7 cellular contexts compared by ENCODE assay signal in the genomic region with DNA sequence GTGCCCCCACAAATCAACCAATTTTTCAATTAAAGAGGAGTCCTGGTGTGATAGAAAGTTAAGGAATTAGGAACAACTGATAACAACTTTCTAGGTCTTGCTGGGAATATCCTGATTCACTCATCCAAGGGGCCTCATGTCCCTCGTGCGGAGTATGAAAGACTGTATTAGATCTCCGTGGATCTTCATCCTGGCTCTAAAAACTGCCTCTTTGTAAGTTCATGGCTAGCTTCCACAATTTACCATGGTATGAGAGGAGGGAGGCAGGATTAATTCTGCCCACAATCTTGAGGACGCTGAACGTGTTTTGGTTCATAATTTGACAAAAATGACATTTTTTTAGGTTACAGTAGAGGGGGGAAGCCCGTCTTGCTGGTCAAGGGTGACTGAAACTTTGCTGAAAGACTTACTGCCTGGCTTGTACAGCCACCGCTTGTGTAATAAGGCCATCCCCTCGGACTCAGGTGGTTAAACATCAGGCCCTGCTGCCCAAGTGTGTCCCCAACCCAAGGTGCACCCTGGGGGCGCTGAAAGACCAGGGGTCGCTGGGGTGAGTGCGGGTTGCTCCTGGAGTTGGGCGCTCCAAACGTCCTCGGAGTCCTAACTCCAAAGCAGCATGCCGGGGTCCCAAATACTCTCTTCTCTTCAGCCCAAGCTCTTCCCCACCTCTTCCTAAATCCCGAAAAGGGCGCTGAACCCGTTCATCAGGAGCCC. TPM values are rescaled to one million over a fixed set of nuclear protein-coding genes. Genes with fewer than 3 reads are reported as not detected.
DNase-seq lines count a peak whose midpoint lies in the region; ATAC-seq, FAIRE-seq and TF ChIP-seq lines count a peak whose summit lies in the region.

No MANE protein-coding gene starts in this region.

- peak overlapping the region; percentile 58 for H3K9ac ChIP-seq in endocrine pancreas (ENCODE audit: control insufficient read depth, insufficient read depth, low read length)

- WGBS in suprapubic skin = 5% methylated on average over 15 of the region's 18 CpGs

- no peaks in the 10 kb centered on the region for H3K36me3 ChIP-seq in endocrine pancreas (ENCODE audit: control insufficient read depth, insufficient read depth, low read length)
- H3K36me3 ChIP-seq in suprapubic skin = no peaks in the 10 kb centered on the region

- no peak for FAIRE-seq in GM12891 (lab: Jason Lieb, UNC)

- peak overlapping the region; percentile 86 for H3K4me3 Mint-ChIP-seq in memory B cell

- no peaks in the 10 kb centered on the region for H3K9me3 ChIP-seq in endocrine pancreas (ENCODE audit: control insufficient read depth, low read length)
- H3K9me3 ChIP-seq in suprapubic skin = no peaks in the 10 kb centered on the region

- peak overlapping the region; percentile 73 for H3K4me3 ChIP-seq in endocrine pancreas (ENCODE audit: control insufficient read depth, insufficient read depth, low read length)
- H3K4me3 ChIP-seq in suprapubic skin = peak overlapping the region; percentile 94

- peaks cover 1% of the 10 kb centered on the region for H3K4me1 ChIP-seq in endocrine pancreas (ENCODE audit: control insufficient read depth, insufficient read depth, low read length)
- peaks cover 27% of the 10 kb centered on the region for H3K4me1 ChIP-seq in suprapubic skin

- peaks cover 6% of the 10 kb centered on the region for H3K4me1 Mint-ChIP-seq in memory B cell

- ATAC-seq in memory B cell (ENCODE audit: low read depth) = no peak
- no peak for ATAC-seq in HG02623 (IDR thresholded peaks at IDR 0.05; ENCODE audit: unreplicated experiment)

- peak overlapping the region; percentile 94 for H3K27ac ChIP-seq in suprapubic skin

- peak; percentile 5 for DNase-seq in GM12891 (ENCODE audit: insufficient read length, low spot score)
- peak; percentile 26 for DNase-seq in HuH-7 (ENCODE audit: low spot score)
- DNase-seq in activated CD4-positive, alpha-beta T cell treated with anti-CD3 and anti-CD28 coated beads, Interleukin-2, amount 50 U/mL, for 1 hour = peak; percentile 6
- DNase-seq in memory B cell (ENCODE audit: low spot score in 2 of 2) = peak in 1 of 2 donors; percentile 11
- DNase-seq in suprapubic skin (ENCODE audit: low spot score in 2 of 2) = peak in 1 of 2 donors; percentile 71

- TF ChIP-seq EP300 in suprapubic skin (IDR thresholded peaks at IDR 0.05) = no peak

- no peaks in the 10 kb centered on the region for H3K27me3 Mint-ChIP-seq in memory B cell

- TF ChIP-seq POLR2A in GM12891 (IDR thresholded peaks at IDR 0.05; ENCODE audit: low read depth, low read length) (no peak), suprapubic skin (IDR thresholded peaks at IDR 0.05) (no peak)

- no peaks in the 10 kb centered on the region for H3K9me3 Mint-ChIP-seq in memory B cell

- H3K27me3 ChIP-seq in endocrine pancreas (ENCODE audit: control insufficient read depth, insufficient read depth, low read length) = no peaks in the 10 kb centered on the region
- no peaks in the 10 kb centered on the region for H3K27me3 ChIP-seq in suprapubic skin

- TF ChIP-seq CTCF in suprapubic skin (IDR thresholded peaks at IDR 0.05) = no peak

- no peaks in the 10 kb centered on the region for H3K36me3 Mint-ChIP-seq in memory B cell

- peak overlapping the region; percentile 84 for H3K27ac Mint-ChIP-seq in memory B cell

TF ChIP-seq in GM12891, 5 proteins besides CTCF, POLR2A, EP300 and RAD21:
- no peak for TF ChIP-seq TAF1 (IDR thresholded peaks at IDR 0.05; ENCODE audit: low read depth, low read length)
- TF ChIP-seq POLR2AphosphoS5 (IDR thresholded peaks at IDR 0.05; ENCODE audit: low read depth, low read length) = no peak
- no peak for TF ChIP-seq POU2F2 (IDR thresholded peaks at IDR 0.05; ENCODE audit: low read depth, low read length)
- no peak for TF ChIP-seq SPI1 (IDR thresholded peaks at IDR 0.05; ENCODE audit: low read depth, low read length)
- TF ChIP-seq PAX5 (IDR thresholded peaks at IDR 0.05; ENCODE audit: insufficient read depth, low read length, severe bottlenecking) = no peak

RNA-seq across cellular contexts. Expression of a gene that starts 0.8 kb away (rescaled TPM):
- polyA plus RNA-seq in GM12891 (2012; ENCODE audit: low read depth, missing spikeins) = 10.6 TPM
- 10 to 100 TPM; 27.9 to 35.2 (median 30.2) TPM for total RNA-seq in suprapubic skin
